1 cellular context compared by ENCODE assay signal in the genomic region with DNA sequence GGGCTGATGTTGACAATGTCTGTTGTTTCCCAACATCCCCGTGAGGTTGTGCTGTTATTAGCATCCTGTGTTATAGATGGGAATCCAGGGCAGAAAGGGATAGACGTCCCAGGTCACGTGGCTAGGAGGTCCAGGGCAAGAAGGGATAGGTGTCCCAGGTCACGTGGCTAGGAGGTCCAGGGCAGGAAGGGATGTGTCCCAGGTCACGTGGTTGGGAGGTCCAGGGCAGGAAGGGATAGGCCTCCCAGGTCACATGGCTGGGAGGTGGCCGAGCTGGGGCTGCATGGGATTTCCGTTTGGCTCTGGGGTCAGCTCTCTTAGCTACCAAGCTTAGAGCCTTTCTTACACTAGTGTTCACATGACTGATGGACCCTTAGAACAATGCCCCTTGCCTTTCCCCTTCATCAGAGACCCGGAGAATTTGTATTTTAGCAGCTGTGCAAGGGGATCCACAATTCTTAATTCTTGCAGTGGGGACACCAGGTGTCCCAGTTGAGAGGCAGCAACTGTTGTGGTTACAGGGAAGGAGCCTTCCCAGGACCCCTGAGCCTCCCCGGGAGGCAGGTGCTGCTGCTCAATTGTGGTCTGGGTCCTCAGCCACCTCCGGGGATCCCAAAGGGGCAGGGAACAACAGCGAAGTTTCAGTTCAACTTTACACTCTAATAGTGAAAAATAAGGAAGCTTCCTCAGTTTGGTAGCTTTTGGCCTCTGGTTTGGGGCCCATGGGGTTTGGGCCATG.
TF ChIP-seq lines count a peak whose summit lies in the region.

No MANE protein-coding gene starts in this region.

TF ChIP-seq in GM12878, 131 proteins besides CTCF, POLR2A, EP300 and RAD21 (continued from another document):
- TF ChIP-seq, protein P1, sequence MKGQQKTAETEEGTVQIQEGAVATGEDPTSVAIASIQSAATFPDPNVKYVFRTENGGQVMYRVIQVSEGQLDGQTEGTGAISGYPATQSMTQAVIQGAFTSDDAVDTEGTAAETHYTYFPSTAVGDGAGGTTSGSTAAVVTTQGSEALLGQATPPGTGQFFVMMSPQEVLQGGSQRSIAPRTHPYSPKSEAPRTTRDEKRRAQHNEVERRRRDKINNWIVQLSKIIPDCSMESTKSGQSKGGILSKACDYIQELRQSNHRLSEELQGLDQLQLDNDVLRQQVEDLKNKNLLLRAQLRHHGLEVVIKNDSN (IDR thresholded peaks at IDR 0.05; ENCODE audit: borderline replicate concordance, extremely low read length, insufficient read depth, low read depth, low read length), result peak; percentile 59
- TF ChIP-seq RBBP5 (conservative IDR thresholded peaks at IDR 0.05) (no peak), TCF7 (IDR thresholded peaks at IDR 0.05; ENCODE audit: borderline replicate concordance) (no peak), NR2C1 (IDR thresholded peaks at IDR 0.05) (no peak)
- TF ChIP-seq, protein P2, sequence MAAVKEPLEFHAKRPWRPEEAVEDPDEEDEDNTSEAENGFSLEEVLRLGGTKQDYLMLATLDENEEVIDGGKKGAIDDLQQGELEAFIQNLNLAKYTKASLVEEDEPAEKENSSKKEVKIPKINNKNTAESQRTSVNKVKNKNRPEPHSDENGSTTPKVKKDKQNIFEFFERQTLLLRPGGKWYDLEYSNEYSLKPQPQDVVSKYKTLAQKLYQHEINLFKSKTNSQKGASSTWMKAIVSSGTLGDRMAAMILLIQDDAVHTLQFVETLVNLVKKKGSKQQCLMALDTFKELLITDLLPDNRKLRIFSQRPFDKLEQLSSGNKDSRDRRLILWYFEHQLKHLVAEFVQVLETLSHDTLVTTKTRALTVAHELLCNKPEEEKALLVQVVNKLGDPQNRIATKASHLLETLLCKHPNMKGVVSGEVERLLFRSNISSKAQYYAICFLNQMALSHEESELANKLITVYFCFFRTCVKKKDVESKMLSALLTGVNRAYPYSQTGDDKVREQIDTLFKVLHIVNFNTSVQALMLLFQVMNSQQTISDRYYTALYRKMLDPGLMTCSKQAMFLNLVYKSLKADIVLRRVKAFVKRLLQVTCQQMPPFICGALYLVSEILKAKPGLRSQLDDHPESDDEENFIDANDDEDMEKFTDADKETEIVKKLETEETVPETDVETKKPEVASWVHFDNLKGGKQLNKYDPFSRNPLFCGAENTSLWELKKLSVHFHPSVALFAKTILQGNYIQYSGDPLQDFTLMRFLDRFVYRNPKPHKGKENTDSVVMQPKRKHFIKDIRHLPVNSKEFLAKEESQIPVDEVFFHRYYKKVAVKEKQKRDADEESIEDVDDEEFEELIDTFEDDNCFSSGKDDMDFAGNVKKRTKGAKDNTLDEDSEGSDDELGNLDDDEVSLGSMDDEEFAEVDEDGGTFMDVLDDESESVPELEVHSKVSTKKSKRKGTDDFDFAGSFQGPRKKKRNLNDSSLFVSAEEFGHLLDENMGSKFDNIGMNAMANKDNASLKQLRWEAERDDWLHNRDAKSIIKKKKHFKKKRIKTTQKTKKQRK (IDR thresholded peaks at IDR 0.05; ENCODE audit: low read depth, low read length), result no peak
TF ChIP-seq in GM12878: peak in this region for 4.
